Comparison of ENCODE assay signal across 1 cellular context in the genomic region with DNA sequence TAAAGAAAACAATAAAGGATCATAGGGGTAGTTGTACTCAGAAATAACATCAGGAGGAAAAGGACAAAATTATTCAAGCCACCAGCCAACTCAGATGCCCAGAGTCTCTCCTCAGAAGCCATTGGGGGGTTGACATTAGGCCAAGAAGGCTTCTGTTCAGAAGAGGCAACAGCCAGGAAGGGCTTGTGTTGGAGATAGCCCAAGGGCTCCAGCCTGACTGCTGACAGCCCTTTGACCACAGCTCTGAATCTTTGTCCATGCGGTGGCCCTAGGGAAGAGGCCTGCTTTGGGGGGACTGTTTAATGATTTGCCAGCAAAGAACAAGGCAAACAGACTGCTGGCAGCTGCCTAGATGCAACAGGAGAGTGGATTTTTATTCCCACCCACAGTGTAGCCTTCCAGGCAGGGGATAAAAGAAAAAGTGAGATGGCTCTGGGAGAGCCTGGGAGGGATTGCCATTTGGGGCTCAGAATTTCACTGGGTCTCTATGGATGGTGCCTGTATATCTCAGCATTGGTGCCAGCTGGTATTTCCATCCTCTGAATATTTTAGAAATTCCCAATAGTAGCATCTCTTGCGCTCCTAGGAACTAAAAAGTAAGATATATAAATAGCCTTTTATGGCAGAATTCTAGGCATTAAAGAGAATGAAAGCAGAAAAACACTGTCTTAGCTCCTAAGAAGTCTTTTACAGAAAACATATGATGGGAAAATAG.
TF ChIP-seq lines count a peak whose summit lies in the region.

No MANE protein-coding gene starts in this region.

TF ChIP-seq in HepG2, 621 proteins besides CTCF, POLR2A, EP300 and RAD21 (continued from another document and continues in another):
- TF ChIP-seq, protein P1, sequence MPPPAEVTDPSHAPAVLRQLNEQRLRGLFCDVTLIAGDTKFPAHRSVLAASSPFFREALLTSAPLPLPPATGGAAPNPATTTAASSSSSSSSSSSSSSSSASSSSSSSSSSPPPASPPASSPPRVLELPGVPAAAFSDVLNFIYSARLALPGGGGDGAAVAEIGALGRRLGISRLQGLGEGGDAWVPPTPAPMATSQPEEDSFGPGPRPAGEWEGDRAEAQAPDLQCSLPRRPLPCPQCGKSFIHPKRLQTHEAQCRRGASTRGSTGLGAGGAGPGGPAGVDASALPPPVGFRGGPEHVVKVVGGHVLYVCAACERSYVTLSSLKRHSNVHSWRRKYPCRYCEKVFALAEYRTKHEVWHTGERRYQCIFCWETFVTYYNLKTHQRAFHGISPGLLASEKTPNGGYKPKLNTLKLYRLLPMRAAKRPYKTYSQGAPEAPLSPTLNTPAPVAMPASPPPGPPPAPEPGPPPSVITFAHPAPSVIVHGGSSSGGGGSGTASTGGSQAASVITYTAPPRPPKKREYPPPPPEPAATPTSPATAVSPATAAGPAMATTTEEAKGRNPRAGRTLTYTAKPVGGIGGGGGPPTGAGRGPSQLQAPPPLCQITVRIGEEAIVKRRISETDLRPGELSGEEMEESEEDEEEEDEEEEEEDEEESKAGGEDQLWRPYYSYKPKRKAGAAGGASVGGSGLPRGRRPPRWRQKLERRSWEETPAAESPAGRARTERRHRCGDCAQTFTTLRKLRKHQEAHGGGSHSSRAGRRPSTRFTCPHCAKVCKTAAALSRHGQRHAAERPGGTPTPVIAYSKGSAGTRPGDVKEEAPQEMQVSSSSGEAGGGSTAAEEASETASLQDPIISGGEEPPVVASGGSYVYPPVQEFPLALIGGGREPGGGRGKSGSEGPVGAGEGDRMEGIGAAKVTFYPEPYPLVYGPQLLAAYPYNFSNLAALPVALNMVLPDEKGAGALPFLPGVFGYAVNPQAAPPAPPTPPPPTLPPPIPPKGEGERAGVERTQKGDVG (CRISPR knock-in tag; IDR thresholded peaks at IDR 0.05; ENCODE audit: borderline replicate concordance), result peak; percentile 78; the same call in 1 of the 2 replicates
- TF ChIP-seq, protein P2, sequence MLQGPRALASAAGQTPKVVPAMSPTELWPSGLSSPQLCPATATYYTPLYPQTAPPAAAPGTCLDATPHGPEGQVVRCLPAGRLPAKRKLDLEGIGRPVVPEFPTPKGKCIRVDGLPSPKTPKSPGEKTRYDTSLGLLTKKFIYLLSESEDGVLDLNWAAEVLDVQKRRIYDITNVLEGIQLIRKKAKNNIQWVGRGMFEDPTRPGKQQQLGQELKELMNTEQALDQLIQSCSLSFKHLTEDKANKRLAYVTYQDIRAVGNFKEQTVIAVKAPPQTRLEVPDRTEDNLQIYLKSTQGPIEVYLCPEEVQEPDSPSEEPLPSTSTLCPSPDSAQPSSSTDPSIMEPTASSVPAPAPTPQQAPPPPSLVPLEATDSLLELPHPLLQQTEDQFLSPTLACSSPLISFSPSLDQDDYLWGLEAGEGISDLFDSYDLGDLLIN (CRISPR knock-in tag; IDR thresholded peaks at IDR 0.05; ENCODE audit: borderline replicate concordance), result no peak
- TF ChIP-seq, protein P3, sequence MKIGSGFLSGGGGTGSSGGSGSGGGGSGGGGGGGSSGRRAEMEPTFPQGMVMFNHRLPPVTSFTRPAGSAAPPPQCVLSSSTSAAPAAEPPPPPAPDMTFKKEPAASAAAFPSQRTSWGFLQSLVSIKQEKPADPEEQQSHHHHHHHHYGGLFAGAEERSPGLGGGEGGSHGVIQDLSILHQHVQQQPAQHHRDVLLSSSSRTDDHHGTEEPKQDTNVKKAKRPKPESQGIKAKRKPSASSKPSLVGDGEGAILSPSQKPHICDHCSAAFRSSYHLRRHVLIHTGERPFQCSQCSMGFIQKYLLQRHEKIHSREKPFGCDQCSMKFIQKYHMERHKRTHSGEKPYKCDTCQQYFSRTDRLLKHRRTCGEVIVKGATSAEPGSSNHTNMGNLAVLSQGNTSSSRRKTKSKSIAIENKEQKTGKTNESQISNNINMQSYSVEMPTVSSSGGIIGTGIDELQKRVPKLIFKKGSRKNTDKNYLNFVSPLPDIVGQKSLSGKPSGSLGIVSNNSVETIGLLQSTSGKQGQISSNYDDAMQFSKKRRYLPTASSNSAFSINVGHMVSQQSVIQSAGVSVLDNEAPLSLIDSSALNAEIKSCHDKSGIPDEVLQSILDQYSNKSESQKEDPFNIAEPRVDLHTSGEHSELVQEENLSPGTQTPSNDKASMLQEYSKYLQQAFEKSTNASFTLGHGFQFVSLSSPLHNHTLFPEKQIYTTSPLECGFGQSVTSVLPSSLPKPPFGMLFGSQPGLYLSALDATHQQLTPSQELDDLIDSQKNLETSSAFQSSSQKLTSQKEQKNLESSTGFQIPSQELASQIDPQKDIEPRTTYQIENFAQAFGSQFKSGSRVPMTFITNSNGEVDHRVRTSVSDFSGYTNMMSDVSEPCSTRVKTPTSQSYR (CRISPR knock-in tag; IDR thresholded peaks at IDR 0.05; ENCODE audit: borderline replicate concordance), result peak; percentile 32; the same call in 1 of the 2 replicates
- TF ChIP-seq SRF (IDR thresholded peaks at IDR 0.05; ENCODE audit: low read depth, low read length), result no peak
- no peak for TF ChIP-seq ATAD3A (CRISPR knock-in tag; IDR thresholded peaks at IDR 0.05)
- TF ChIP-seq EEA1 (CRISPR knock-in tag; IDR thresholded peaks at IDR 0.05; ENCODE audit: borderline replicate concordance), result no peak
- no peak for TF ChIP-seq CBX2 (IDR thresholded peaks at IDR 0.05; ENCODE audit: low read depth, low read length)
- TF ChIP-seq CBX2 (CRISPR knock-in tag; IDR thresholded peaks at IDR 0.05; ENCODE audit: low read depth), result no peak
- TF ChIP-seq ZNF737 (CRISPR knock-in tag; IDR thresholded peaks at IDR 0.05; ENCODE audit: borderline replicate concordance), result no peak
- peak; percentile 91 for TF ChIP-seq HNRNPUL1 (IDR thresholded peaks at IDR 0.05; ENCODE audit: low read depth, low read length)
- no peak for TF ChIP-seq SRSF1 (optimal IDR thresholded peaks at IDR 0.05; ENCODE audit: low read depth, low read length)
- TF ChIP-seq CBFB (CRISPR knock-in tag; IDR thresholded peaks at IDR 0.05), result peak; percentile 90
- peak; percentile 42 for TF ChIP-seq RBM22 (optimal IDR thresholded peaks at IDR 0.05; ENCODE audit: low read length)
- no peak for TF ChIP-seq HNRNPL (IDR thresholded peaks at IDR 0.05; ENCODE audit: low read depth, low read length)
- TF ChIP-seq REXO4 (CRISPR knock-in tag; IDR thresholded peaks at IDR 0.05; ENCODE audit: borderline replicate concordance), result no peak
- TF ChIP-seq, protein P4, sequence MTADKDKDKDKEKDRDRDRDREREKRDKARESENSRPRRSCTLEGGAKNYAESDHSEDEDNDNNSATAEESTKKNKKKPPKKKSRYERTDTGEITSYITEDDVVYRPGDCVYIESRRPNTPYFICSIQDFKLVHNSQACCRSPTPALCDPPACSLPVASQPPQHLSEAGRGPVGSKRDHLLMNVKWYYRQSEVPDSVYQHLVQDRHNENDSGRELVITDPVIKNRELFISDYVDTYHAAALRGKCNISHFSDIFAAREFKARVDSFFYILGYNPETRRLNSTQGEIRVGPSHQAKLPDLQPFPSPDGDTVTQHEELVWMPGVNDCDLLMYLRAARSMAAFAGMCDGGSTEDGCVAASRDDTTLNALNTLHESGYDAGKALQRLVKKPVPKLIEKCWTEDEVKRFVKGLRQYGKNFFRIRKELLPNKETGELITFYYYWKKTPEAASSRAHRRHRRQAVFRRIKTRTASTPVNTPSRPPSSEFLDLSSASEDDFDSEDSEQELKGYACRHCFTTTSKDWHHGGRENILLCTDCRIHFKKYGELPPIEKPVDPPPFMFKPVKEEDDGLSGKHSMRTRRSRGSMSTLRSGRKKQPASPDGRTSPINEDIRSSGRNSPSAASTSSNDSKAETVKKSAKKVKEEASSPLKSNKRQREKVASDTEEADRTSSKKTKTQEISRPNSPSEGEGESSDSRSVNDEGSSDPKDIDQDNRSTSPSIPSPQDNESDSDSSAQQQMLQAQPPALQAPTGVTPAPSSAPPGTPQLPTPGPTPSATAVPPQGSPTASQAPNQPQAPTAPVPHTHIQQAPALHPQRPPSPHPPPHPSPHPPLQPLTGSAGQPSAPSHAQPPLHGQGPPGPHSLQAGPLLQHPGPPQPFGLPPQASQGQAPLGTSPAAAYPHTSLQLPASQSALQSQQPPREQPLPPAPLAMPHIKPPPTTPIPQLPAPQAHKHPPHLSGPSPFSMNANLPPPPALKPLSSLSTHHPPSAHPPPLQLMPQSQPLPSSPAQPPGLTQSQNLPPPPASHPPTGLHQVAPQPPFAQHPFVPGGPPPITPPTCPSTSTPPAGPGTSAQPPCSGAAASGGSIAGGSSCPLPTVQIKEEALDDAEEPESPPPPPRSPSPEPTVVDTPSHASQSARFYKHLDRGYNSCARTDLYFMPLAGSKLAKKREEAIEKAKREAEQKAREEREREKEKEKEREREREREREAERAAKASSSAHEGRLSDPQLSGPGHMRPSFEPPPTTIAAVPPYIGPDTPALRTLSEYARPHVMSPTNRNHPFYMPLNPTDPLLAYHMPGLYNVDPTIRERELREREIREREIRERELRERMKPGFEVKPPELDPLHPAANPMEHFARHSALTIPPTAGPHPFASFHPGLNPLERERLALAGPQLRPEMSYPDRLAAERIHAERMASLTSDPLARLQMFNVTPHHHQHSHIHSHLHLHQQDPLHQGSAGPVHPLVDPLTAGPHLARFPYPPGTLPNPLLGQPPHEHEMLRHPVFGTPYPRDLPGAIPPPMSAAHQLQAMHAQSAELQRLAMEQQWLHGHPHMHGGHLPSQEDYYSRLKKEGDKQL (CRISPR knock-in tag; IDR thresholded peaks at IDR 0.05; ENCODE audit: low read depth), result 0 out of 2 replicates have a peak, but pooled peaks have one; percentile 19
- no peak for TF ChIP-seq ZNF850 (CRISPR knock-in tag; conservative IDR thresholded peaks at IDR 0.05)
- TF ChIP-seq ZBTB8A (CRISPR knock-in tag; IDR thresholded peaks at IDR 0.05; ENCODE audit: borderline replicate concordance, low read depth), result peak; percentile 91; the same call in 1 of the 2 replicates
- no peak for TF ChIP-seq ZNF30 (CRISPR knock-in tag; IDR thresholded peaks at IDR 0.05)
- TF ChIP-seq ZNF234 (CRISPR knock-in tag; conservative IDR thresholded peaks at IDR 0.05), result no peak
- TF ChIP-seq, protein P5, sequence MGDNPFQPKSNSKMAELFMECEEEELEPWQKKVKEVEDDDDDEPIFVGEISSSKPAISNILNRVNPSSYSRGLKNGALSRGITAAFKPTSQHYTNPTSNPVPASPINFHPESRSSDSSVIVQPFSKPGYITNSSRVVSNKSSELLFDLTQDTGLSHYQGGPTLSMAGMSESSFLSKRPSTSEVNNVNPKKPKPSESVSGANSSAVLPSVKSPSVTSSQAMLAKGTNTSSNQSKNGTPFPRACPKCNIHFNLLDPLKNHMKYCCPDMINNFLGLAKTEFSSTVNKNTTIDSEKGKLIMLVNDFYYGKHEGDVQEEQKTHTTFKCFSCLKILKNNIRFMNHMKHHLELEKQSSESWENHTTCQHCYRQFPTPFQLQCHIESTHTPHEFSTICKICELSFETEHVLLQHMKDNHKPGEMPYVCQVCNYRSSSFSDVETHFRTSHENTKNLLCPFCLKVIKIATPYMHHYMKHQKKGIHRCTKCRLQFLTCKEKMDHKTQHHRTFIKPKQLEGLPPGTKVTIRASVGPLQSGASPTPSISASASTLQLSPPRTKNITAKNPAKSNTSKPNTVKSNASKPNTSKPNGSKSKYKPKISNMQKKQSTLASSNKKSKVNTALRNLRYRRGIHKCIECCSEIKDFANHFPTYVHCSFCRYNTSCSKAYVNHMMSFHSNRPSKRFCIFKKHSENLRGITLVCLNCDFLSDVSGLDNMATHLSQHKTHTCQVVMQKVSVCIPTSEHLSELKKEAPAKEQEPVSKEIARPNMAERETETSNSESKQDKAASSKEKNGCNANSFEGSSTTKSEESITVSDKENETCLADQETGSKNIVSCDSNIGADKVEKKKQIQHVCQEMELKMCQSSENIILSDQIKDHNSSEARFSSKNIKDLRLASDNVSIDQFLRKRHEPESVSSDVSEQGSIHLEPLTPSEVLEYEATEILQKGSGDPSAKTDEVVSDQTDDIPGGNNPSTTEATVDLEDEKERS (CRISPR knock-in tag; IDR thresholded peaks at IDR 0.05), result peak; percentile 85; the same call in 1 of the 2 replicates
- TF ChIP-seq, protein P6, sequence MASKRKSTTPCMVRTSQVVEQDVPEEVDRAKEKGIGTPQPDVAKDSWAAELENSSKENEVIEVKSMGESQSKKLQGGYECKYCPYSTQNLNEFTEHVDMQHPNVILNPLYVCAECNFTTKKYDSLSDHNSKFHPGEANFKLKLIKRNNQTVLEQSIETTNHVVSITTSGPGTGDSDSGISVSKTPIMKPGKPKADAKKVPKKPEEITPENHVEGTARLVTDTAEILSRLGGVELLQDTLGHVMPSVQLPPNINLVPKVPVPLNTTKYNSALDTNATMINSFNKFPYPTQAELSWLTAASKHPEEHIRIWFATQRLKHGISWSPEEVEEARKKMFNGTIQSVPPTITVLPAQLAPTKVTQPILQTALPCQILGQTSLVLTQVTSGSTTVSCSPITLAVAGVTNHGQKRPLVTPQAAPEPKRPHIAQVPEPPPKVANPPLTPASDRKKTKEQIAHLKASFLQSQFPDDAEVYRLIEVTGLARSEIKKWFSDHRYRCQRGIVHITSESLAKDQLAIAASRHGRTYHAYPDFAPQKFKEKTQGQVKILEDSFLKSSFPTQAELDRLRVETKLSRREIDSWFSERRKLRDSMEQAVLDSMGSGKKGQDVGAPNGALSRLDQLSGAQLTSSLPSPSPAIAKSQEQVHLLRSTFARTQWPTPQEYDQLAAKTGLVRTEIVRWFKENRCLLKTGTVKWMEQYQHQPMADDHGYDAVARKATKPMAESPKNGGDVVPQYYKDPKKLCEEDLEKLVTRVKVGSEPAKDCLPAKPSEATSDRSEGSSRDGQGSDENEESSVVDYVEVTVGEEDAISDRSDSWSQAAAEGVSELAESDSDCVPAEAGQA (IDR thresholded peaks at IDR 0.05; ENCODE audit: low read depth), result no peak
- TF ChIP-seq, protein P6 (CRISPR knock-in tag; IDR thresholded peaks at IDR 0.05; ENCODE audit: borderline replicate concordance), result 0 out of 2 replicates have a peak, but pooled peaks have one; percentile 50
- no peak for TF ChIP-seq U2AF2 (IDR thresholded peaks at IDR 0.05; ENCODE audit: low read depth, low read length)
- TF ChIP-seq ZNF382 (CRISPR knock-in tag; IDR thresholded peaks at IDR 0.05; ENCODE audit: borderline replicate concordance), result no peak
- peak; percentile 83 for TF ChIP-seq SP4 (CRISPR knock-in tag; IDR thresholded peaks at IDR 0.05)
- peak; percentile 57; the same call in 1 of the 2 replicates for TF ChIP-seq ZNF33B (CRISPR knock-in tag; IDR thresholded peaks at IDR 0.05)
- TF ChIP-seq AGO1 (IDR thresholded peaks at IDR 0.05; ENCODE audit: low read depth, low read length, poor library complexity, severe bottlenecking), result no peak
- no peak for TF ChIP-seq HDAC6 (IDR thresholded peaks at IDR 0.05; ENCODE audit: low read depth, low read length)
- TF ChIP-seq MAFF (IDR thresholded peaks at IDR 0.05; ENCODE audit: low read depth, low read length), result no peak
- TF ChIP-seq KLF15 (CRISPR knock-in tag; IDR thresholded peaks at IDR 0.05; ENCODE audit: borderline replicate concordance), result no peak
